ENCODE assay signal across 9 cellular contexts in genomic region chr9:129567842-129568559, GRCh38. TPM values are rescaled to one million over a fixed set of nuclear protein-coding genes. Genes with fewer than 3 reads are reported as not detected.
DNase-seq lines count a peak whose midpoint lies in the region; ATAC-seq and TF ChIP-seq lines count a peak whose summit lies in the region.
"Had no signal": no experiment of that assay in that cellular context is flagged by ENCODE, and none has a peak within 500 bp of the region (broad histone marks: within the 10 kb centered on the region; RNA-seq: fewer than 3 reads in every experiment).

No MANE protein-coding gene starts in this region.

- peak overlapping the region; percentile 55 for H3K9ac ChIP-seq in GM23248

- H3K9me3 Mint-ChIP-seq in activated T-cell treated with anti-CD3 and anti-CD28 coated beads, Interleukin-2, amount 50 U/mL, for 72 hours, result no peaks in the 10 kb centered on the region

- H3K4me1 Mint-ChIP-seq in activated T-cell treated with anti-CD3 and anti-CD28 coated beads, Interleukin-2, amount 50 U/mL, for 72 hours (ENCODE audit: low read depth), result peaks cover 21% of the 10 kb centered on the region

- no peak overlapping the region for H3K27ac Mint-ChIP-seq in activated T-cell treated with anti-CD3 and anti-CD28 coated beads, Interleukin-2, amount 50 U/mL, for 72 hours

- H2AFZ ChIP-seq in GM23248, result peak overlapping the region; percentile 28

- H3K27ac ChIP-seq in 22Rv1, result peak overlapping the region; percentile 54
- H3K27ac ChIP-seq in GM23248, result peak overlapping the region; percentile 52
- H3K27ac ChIP-seq in heart right ventricle, result peak overlapping the region in 8 of 10 donors; percentile 38 to 82 (median 78)

- whole genome bisulfite sequencing in GM23248 (ENCODE audit: low coverage in 1 of 2, low lambda C conversion rate in 2 of 2, missing lambda C conversion rate in 2 of 2), 2 experiments, result 1 to 2% methylated on average over 20 to 27 of the region's 27 CpGs
- WGBS in heart right ventricle, 2 donors, result 6 to 7% methylated on average over 27 of the region's 27 CpGs

- no peaks in the 10 kb centered on the region for H3K9me2 ChIP-seq in GM23248 (ENCODE audit: insufficient read depth)

- no peaks in the 10 kb centered on the region for H4K20me1 ChIP-seq in GM23248 (ENCODE audit: insufficient read depth)

- no peaks in the 10 kb centered on the region for H3K36me3 Mint-ChIP-seq in activated T-cell treated with anti-CD3 and anti-CD28 coated beads, Interleukin-2, amount 50 U/mL, for 72 hours (ENCODE audit: insufficient read depth in 2 of 2)

- in situ Hi-C loops in GM23248 (cut with MboI), result no loop called here

- H3K36me3 ChIP-seq in GM23248 (ENCODE audit: low read depth) (no peaks in the 10 kb centered on the region), heart right ventricle (no peaks in the 10 kb centered on the region)

- peak; percentile 74 for DNase-seq in GM23248
- DNase-seq in activated T-cell treated with anti-CD3 and anti-CD28 coated beads, Interleukin-2, amount 50 U/mL, for 72 hours, result no peak
- peak; percentile 23 to 37 for DNase-seq in heart right ventricle
- peak; percentile 52 for DNase-seq in pons (ENCODE audit: low spot score)
- DNase-seq in MV-4-11 (lab: John Stamatoyannopoulos, UW), result no peak
- DNase-seq in NCI-H187 treated with DMSO at 0.1 percent for 48 hours (lab: John Stamatoyannopoulos, UW), result no peak

- H3K4me1 ChIP-seq in GM23248 (ENCODE audit: insufficient read depth) (peaks cover 24% of the 10 kb centered on the region), heart right ventricle (peaks cover 12 to 38% (median 29%) of the 10 kb centered on the region in 9 donors)

- ATAC-seq in activated T-cell treated with anti-CD3 and anti-CD28 coated beads, Interleukin-2, amount 50 U/mL, for 72 hours (replicated peaks in 1 of 2), result no peak
- ATAC-seq in heart right ventricle (peak; percentile 28 to 70 (median 42)), GM21576 (IDR thresholded peaks at IDR 0.05; ENCODE audit: unreplicated experiment) (no peak)

- H3K9me3 ChIP-seq in GM23248 (ENCODE audit: low read depth) (no peaks in the 10 kb centered on the region), heart right ventricle (no peaks in the 10 kb centered on the region)

- H3K4me3 ChIP-seq in GM23248 (peak overlapping the region; percentile 60), heart right ventricle (peak overlapping the region; percentile 21 to 60 (median 52))

- H3K4me3 Mint-ChIP-seq in activated T-cell treated with anti-CD3 and anti-CD28 coated beads, Interleukin-2, amount 50 U/mL, for 72 hours, result peak overlapping the region; percentile 36 to 75

- peaks cover 10% of the 10 kb centered on the region; the same call in 1 of the 2 replicates for H3F3A ChIP-seq in GM23248 (ENCODE audit: insufficient read depth)

- TF ChIP-seq CTCF in 22Rv1 (IDR thresholded peaks at IDR 0.05) (no peak), heart right ventricle (IDR thresholded peaks at IDR 0.05) (peak in 2 of 9 donors; percentile 8 to 13)

- no peaks in the 10 kb centered on the region for H3K79me2 ChIP-seq in GM23248 (ENCODE audit: insufficient read depth)

- no peaks in the 10 kb centered on the region for H3K27me3 ChIP-seq in GM23248 (replicated peaks; ENCODE audit: insufficient read depth)
- H3K27me3 ChIP-seq in heart right ventricle, result peaks cover 0 to 32% (median 0%) of the 10 kb centered on the region in 7 donors

- H3K4me2 ChIP-seq in GM23248 (ENCODE audit: unreplicated experiment), result peak overlapping the region; percentile 75

- intact Hi-C loops in heart right ventricle (cut with DNase I), result loop anchor here in 3 of 10 donors (5.0 to 10.0 kb wide), 2 partner anchors 53 to 66 kb away; no protein-coding TSS in a partner anchor

- peaks cover 25% of the 10 kb centered on the region for H3K27me3 Mint-ChIP-seq in activated T-cell treated with anti-CD3 and anti-CD28 coated beads, Interleukin-2, amount 50 U/mL, for 72 hours (ENCODE audit: low read depth)

RNA-seq across cellular contexts. Expression of gene C9orf50, which starts 52.9 kb away (rescaled TPM):
- 0.32 TPM in 1 of 2 replicates, not detected in the other for total RNA-seq in GM23248 (2014; rRNA removed; shearing (Covaris generic))
- polyA plus RNA-seq in GM23248 (2016; fragmentation: Nextera tagmentation; extraction: Ambion mirVana), result 0.23 and 0.56 TPM in 2 replicates
- total RNA-seq in activated T-cell treated with anti-CD3 and anti-CD28 coated beads, Interleukin-2, amount 50 U/mL, for 72 hours, result under 1 TPM in 1 of 2 donors, not detected in 1; 0.31 TPM
- total RNA-seq in heart right ventricle, result not detected
- not detected for polyA plus RNA-seq in heart right ventricle
- total RNA-seq: frontal cortex had no signal

RNA-seq across cellular contexts. Expression of gene NTMT1, which starts 58.0 kb away (rescaled TPM):
- 32.6 and 44.5 TPM in 2 replicates for total RNA-seq in GM23248 (2014; rRNA removed; shearing (Covaris generic))
- 115 TPM in 2 replicates for polyA plus RNA-seq in GM23248 (2016; fragmentation: Nextera tagmentation; extraction: Ambion mirVana)
- 10 to 100 TPM; 39.3 to 51.9 TPM for total RNA-seq in activated T-cell treated with anti-CD3 and anti-CD28 coated beads, Interleukin-2, amount 50 U/mL, for 72 hours
- total RNA-seq in heart right ventricle, result 10 to 100 TPM; 54.0 to 84.2 (median 61.9) TPM
- 100 to 1,000 TPM in 1 of 2 donors, 10 to 100 TPM in 1; 60.9 to 123 TPM for polyA plus RNA-seq in heart right ventricle

Comparison
In these comparisons a context has a peak if more than half of its experiments do, and no peak if none do; other contexts are left out.
1. DNase-seq: peak in GM23248 (single experiment), heart right ventricle (2 of 2) and pons (single experiment); none in activated T-cell treated with anti-CD3 and anti-CD28 coated beads, Interleukin-2, amount 50 U/mL, for 72 hours (0 of 2), MV-4-11 (single experiment) and NCI-H187 treated with DMSO at 0.1 percent for 48 hours (single experiment).
2. ATAC-seq: peak in heart right ventricle (8 of 8); none in activated T-cell treated with anti-CD3 and anti-CD28 coated beads, Interleukin-2, amount 50 U/mL, for 72 hours (0 of 2) and GM21576 (single experiment).
3. Peak in every context shown above with its lines, with median percentiles within 50 percentile points of each other: H3K27ac ChIP-seq.